In genomic region chr7:867001-867405, GRCh38 we compare ENCODE assay signal across 12 cellular contexts. TPM values are rescaled to one million over a fixed set of nuclear protein-coding genes. Genes with fewer than 3 reads are reported as not detected.
DNase-seq lines count a peak whose midpoint lies in the region; ATAC-seq, FAIRE-seq and TF ChIP-seq lines count a peak whose summit lies in the region.
"Had no signal": no experiment of that assay in that cellular context is flagged by ENCODE, and none has a peak within 500 bp of the region (broad histone marks: within the 10 kb centered on the region; RNA-seq: fewer than 3 reads in every experiment).

No MANE protein-coding gene starts in this region.

- H3K27ac ChIP-seq in psoas muscle: peak overlapping the region; percentile 74
- H3K27ac ChIP-seq: cardiac muscle cell had no signal

- DNase-seq in AG10803 (ENCODE audit: low read depth): peak; percentile 86
- peak; percentile 65 for DNase-seq in amniotic epithelial cell (ENCODE audit: low read depth)
- DNase-seq in Right ventricle myocardium superior: peak; percentile 79
- DNase-seq in psoas muscle: peak; percentile 69 to 76
- DNase-seq in NCI-H748 treated with DMSO at 0.1 percent for 48 hours (lab: John Stamatoyannopoulos, UW): no peak
- DNase-seq in SIG-M5 treated with dmso at 0.1 percent for 504 hours (lab: John Stamatoyannopoulos, UW; ENCODE audit: unreplicated experiment): no peak
- no peak for DNase-seq in GM12892 (ENCODE audit: insufficient read length)
- DNase-seq: Caco-2; NCI-H2171; stimulated activated naive CD4-positive, alpha-beta T cell treated with Interleukin-2 at 50 U/mL for 16 hours had no signal

- no peak overlapping the region for H3K4me3 ChIP-seq in AG10803 (ENCODE audit: low read length)
- H3K4me3 ChIP-seq in psoas muscle: no peak overlapping the region
- H3K4me3 ChIP-seq: cardiac muscle cell had no signal

- peaks cover 2 to 89% of the 10 kb centered on the region in 2 donors for H3K36me3 ChIP-seq in psoas muscle (ENCODE audit: insufficient read depth in 1 of 2, low read depth in 1 of 2)

- ATAC-seq in Right ventricle myocardium superior (ENCODE audit: poor library complexity) (peak; percentile 87), psoas muscle (peak; percentile 65 to 73 (median 68)), GM19035 (IDR thresholded peaks at IDR 0.05; ENCODE audit: unreplicated experiment) (no peak)

- no peak for FAIRE-seq in GM12892 (lab: Jason Lieb, UNC)

- H3K27me3 ChIP-seq in psoas muscle (ENCODE audit: insufficient read depth in 3 of 3, low read length in 2 of 3): no peaks in the 10 kb centered on the region
- H3K27me3 ChIP-seq: cardiac muscle cell had no signal

- WGBS in psoas muscle, 3 donors: 40 to 62% (median 45%) methylated on average over 18 of the region's 18 CpGs

- intact Hi-C loops in Right ventricle myocardium superior (cut with DNase I) (loop anchor here (5.0 kb wide), 1 partner anchor 35 kb away; the partner anchor contains the start of gene SUN1), psoas muscle (cut with DNase I) (loop anchor here in 1 of 2 donors (5.0 kb wide), 1 partner anchor 45 kb away; no protein-coding TSS in a partner anchor)

- TF ChIP-seq CTCF in AG10803 (conservative IDR thresholded peaks at IDR 0.05; ENCODE audit: low read length) (no peak), psoas muscle (IDR thresholded peaks at IDR 0.05) (no peak)

- H3K4me1 ChIP-seq in psoas muscle: peaks cover 15% of the 10 kb centered on the region

- H3K9me3 ChIP-seq in psoas muscle: no peaks in the 10 kb centered on the region
- H3K9me3 ChIP-seq: Caco-2 had no signal

- TF ChIP-seq POLR2A in GM12892 (IDR thresholded peaks at IDR 0.05; ENCODE audit: low read depth, low read length): no peak

RNA-seq across cellular contexts. Expression of gene GET4, which starts 9.4 kb away (rescaled TPM):
- 20.6 TPM for total RNA-seq in Right ventricle myocardium superior
- total RNA-seq in psoas muscle: 10 to 100 TPM; 27.3 to 42.3 (median 29.1) TPM
- 10 to 100 TPM; 36.8 to 51.1 (median 48.3) TPM for polyA plus RNA-seq in psoas muscle
- polyA plus RNA-seq in GM12892 (2012; ENCODE audit: missing spikeins): 18.8 TPM

RNA-seq across cellular contexts. Expression of gene SUN1, which starts 34.7 kb away (rescaled TPM):
- total RNA-seq in Right ventricle myocardium superior (177 TPM), psoas muscle (100 to 1,000 TPM; 125 to 144 (median 137) TPM)
- 100 to 1,000 TPM in 1 of 3 donors, 10 to 100 TPM in 2; 52.5 to 159 (median 64.6) TPM for polyA plus RNA-seq in psoas muscle
- 57.6 TPM for polyA plus RNA-seq in GM12892 (2012; ENCODE audit: missing spikeins)

Comparison
In these comparisons a context has a peak if more than half of its experiments do, and no peak if none do; other contexts are left out.
1. DNase-seq: peak in AG10803 (single experiment), amniotic epithelial cell (single experiment), Right ventricle myocardium superior (single experiment) and psoas muscle (2 of 2); none in NCI-H748 treated with DMSO at 0.1 percent for 48 hours (single experiment), SIG-M5 treated with dmso at 0.1 percent for 504 hours (single experiment) and GM12892 (single experiment).